ENCODE assay signal across 1 cellular context in the genomic region with DNA sequence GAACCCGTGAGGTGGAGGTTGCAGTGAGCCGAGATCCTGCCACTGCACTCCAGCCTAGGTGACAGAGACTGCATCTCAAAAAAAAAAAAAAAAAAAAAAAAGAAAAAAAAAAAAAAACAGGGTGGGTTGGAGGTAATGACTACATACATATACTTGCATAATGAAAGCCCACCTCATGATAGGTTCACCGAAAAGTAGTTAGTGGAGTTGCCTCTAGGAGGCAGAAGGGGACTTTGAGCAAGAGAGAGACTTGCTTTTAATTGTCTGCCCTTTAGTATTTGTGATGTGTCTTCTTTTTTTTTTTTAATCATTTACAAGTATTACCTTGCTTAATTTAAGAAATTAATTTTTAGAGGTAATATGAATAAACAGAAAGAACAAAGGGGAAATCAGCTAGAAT.
TF ChIP-seq lines count a peak whose summit lies in the region.

No MANE protein-coding gene starts in this region.

TF ChIP-seq in HCT116, 20 proteins besides CTCF, POLR2A, EP300 and RAD21 (continued from another document):
- TF ChIP-seq, protein P1, sequence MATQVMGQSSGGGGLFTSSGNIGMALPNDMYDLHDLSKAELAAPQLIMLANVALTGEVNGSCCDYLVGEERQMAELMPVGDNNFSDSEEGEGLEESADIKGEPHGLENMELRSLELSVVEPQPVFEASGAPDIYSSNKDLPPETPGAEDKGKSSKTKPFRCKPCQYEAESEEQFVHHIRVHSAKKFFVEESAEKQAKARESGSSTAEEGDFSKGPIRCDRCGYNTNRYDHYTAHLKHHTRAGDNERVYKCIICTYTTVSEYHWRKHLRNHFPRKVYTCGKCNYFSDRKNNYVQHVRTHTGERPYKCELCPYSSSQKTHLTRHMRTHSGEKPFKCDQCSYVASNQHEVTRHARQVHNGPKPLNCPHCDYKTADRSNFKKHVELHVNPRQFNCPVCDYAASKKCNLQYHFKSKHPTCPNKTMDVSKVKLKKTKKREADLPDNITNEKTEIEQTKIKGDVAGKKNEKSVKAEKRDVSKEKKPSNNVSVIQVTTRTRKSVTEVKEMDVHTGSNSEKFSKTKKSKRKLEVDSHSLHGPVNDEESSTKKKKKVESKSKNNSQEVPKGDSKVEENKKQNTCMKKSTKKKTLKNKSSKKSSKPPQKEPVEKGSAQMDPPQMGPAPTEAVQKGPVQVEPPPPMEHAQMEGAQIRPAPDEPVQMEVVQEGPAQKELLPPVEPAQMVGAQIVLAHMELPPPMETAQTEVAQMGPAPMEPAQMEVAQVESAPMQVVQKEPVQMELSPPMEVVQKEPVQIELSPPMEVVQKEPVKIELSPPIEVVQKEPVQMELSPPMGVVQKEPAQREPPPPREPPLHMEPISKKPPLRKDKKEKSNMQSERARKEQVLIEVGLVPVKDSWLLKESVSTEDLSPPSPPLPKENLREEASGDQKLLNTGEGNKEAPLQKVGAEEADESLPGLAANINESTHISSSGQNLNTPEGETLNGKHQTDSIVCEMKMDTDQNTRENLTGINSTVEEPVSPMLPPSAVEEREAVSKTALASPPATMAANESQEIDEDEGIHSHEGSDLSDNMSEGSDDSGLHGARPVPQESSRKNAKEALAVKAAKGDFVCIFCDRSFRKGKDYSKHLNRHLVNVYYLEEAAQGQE (IDR thresholded peaks at IDR 0.05; ENCODE audit: low read depth), result no peak
- TF ChIP-seq CEBPB (IDR thresholded peaks at IDR 0.05; ENCODE audit: low read depth), result no peak
- TF ChIP-seq SIN3A (IDR thresholded peaks at IDR 0.05; ENCODE audit: low read depth), result no peak
- TF ChIP-seq FOSL1 (IDR thresholded peaks at IDR 0.05; ENCODE audit: low read depth), result no peak
- TF ChIP-seq, protein P2, sequence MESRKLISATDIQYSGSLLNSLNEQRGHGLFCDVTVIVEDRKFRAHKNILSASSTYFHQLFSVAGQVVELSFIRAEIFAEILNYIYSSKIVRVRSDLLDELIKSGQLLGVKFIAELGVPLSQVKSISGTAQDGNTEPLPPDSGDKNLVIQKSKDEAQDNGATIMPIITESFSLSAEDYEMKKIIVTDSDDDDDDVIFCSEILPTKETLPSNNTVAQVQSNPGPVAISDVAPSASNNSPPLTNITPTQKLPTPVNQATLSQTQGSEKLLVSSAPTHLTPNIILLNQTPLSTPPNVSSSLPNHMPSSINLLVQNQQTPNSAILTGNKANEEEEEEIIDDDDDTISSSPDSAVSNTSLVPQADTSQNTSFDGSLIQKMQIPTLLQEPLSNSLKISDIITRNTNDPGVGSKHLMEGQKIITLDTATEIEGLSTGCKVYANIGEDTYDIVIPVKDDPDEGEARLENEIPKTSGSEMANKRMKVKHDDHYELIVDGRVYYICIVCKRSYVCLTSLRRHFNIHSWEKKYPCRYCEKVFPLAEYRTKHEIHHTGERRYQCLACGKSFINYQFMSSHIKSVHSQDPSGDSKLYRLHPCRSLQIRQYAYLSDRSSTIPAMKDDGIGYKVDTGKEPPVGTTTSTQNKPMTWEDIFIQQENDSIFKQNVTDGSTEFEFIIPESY (IDR thresholded peaks at IDR 0.05; ENCODE audit: extremely low read depth, insufficient replicate concordance, low read length), result no peak
- no peak for TF ChIP-seq TCF7L2 (IDR thresholded peaks at IDR 0.05; ENCODE audit: borderline replicate concordance, extremely low read depth, insufficient read depth, insufficient read length)
- TF ChIP-seq ZFX (IDR thresholded peaks at IDR 0.05), result no peak
- TF ChIP-seq, protein P3, sequence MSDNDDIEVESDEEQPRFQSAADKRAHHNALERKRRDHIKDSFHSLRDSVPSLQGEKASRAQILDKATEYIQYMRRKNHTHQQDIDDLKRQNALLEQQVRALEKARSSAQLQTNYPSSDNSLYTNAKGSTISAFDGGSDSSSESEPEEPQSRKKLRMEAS (IDR thresholded peaks at IDR 0.05), result no peak
- no peak for TF ChIP-seq POLR2AphosphoS5 (IDR thresholded peaks at IDR 0.05; ENCODE audit: low read depth, low read length)
- no peak for TF ChIP-seq JUND (IDR thresholded peaks at IDR 0.05)
- no peak for TF ChIP-seq EZH2phosphoT487 (IDR thresholded peaks at IDR 0.05; ENCODE audit: borderline replicate concordance)
- TF ChIP-seq EZH2 (IDR thresholded peaks at IDR 0.05), result no peak
- no peak for TF ChIP-seq YY1 (IDR thresholded peaks at IDR 0.05; ENCODE audit: extremely low read depth, insufficient replicate concordance, low read depth, low read length)
- no peak for TF ChIP-seq ZNF274 (IDR thresholded peaks at IDR 0.05; ENCODE audit: low read depth, low read length)
- no peak for TF ChIP-seq CBX3 (IDR thresholded peaks at IDR 0.05; ENCODE audit: low read depth)
- no peak for TF ChIP-seq SRF (IDR thresholded peaks at IDR 0.05; ENCODE audit: low read depth)
